16 cellular contexts compared by ENCODE assay signal in genomic region chr3:138465927-138466326, GRCh38.
"Had no signal": no experiment of that assay in that cellular context is flagged by ENCODE, and none has a peak within 500 bp of the region (broad histone marks: within the 10 kb centered on the region; RNA-seq: fewer than 3 reads in every experiment).

No MANE protein-coding gene starts in this region.

- DNase-seq: activated CD4-positive, alpha-beta T cell treated with anti-CD3 and anti-CD28 coated beads for 48 hours; activated CD8-positive, alpha-beta memory T cell treated with anti-CD3 and anti-CD28 coated beads, Interleukin-2, amount 50 U/mL, for 48 hours; activated CD8-positive, alpha-beta T cell treated with anti-CD3 and anti-CD28 coated beads, Interleukin-2, amount 10 ng/mL, durations not matched to agents 7 days and 5 days; activated naive CD4-positive, alpha-beta T cell treated with anti-CD3 and anti-CD28 coated beads for 36 hours; colonic mucosa; effector CD8-positive, alpha-beta T cell; hippocampal formation; naive thymus-derived CD4-positive, alpha-beta T cell; posterior cingulate gyrus; right cardiac atrium; thyroid gland had no signal

- H3K27ac ChIP-seq: colonic mucosa, thyroid gland had no signal

- H3K4me1 Mint-ChIP-seq: naive thymus-derived CD4-positive, alpha-beta T cell had no signal

- ATAC-seq: activated CD8-positive, alpha-beta T cell treated with anti-CD3 and anti-CD28 coated beads, Interleukin-2, amount 10 ng/mL, durations not matched to agents 7 days and 5 days; naive thymus-derived CD4-positive, alpha-beta T cell; right cardiac atrium; WTC11 had no signal

- H3K4me1 ChIP-seq: colonic mucosa had no signal

- H3K36me3 Mint-ChIP-seq: naive thymus-derived CD4-positive, alpha-beta T cell had no signal

- H3K27ac Mint-ChIP-seq: activated CD8-positive, alpha-beta T cell treated with anti-CD3 and anti-CD28 coated beads, Interleukin-2, amount 10 ng/mL, durations not matched to agents 7 days and 5 days; activated naive CD4-positive, alpha-beta T cell treated with anti-CD3 and anti-CD28 coated beads for 36 hours; activated T-helper 1 cell treated with anti-CD3 and anti-CD28 coated beads, Interleukin-12 subunit alpha, Interleukin-12 subunit beta, Interleukin-2, Interleukin-4 antibody, amounts not matched to agents 30 ng/mL and 10 ng/mL and 1 ng/mL, durations not matched to agents 14 hours and 24 hours and 36 hours; WTC11 had no signal

- H3K9me3 ChIP-seq: colonic mucosa, thyroid gland had no signal

- H3K4me3 Mint-ChIP-seq: activated CD8-positive, alpha-beta T cell treated with anti-CD3 and anti-CD28 coated beads, Interleukin-2, amount 10 ng/mL, durations not matched to agents 7 days and 5 days; activated naive CD4-positive, alpha-beta T cell treated with anti-CD3 and anti-CD28 coated beads for 36 hours; activated T-helper 1 cell treated with anti-CD3 and anti-CD28 coated beads, Interleukin-12 subunit alpha, Interleukin-12 subunit beta, Interleukin-2, Interleukin-4 antibody, amounts not matched to agents 30 ng/mL and 10 ng/mL and 1 ng/mL, durations not matched to agents 14 hours and 24 hours and 36 hours; naive thymus-derived CD4-positive, alpha-beta T cell; WTC11 had no signal

- FAIRE-seq: urothelium cell line had no signal

- H3K4me2 ChIP-seq: smooth muscle cell had no signal

- H3K9me3 Mint-ChIP-seq: activated naive CD4-positive, alpha-beta T cell treated with anti-CD3 and anti-CD28 coated beads for 36 hours; activated T-helper 1 cell treated with anti-CD3 and anti-CD28 coated beads, Interleukin-12 subunit alpha, Interleukin-12 subunit beta, Interleukin-2, Interleukin-4 antibody, amounts not matched to agents 30 ng/mL and 10 ng/mL and 1 ng/mL, durations not matched to agents 14 hours and 24 hours and 36 hours; naive thymus-derived CD4-positive, alpha-beta T cell; WTC11 had no signal

- H3K27me3 ChIP-seq: colonic mucosa, thyroid gland had no signal

- H3K4me3 ChIP-seq: colonic mucosa, lung, smooth muscle cell, thyroid gland had no signal

- H3K36me3 ChIP-seq: colonic mucosa, thyroid gland had no signal
